ENCODE assay signal across 17 cellular contexts in the genomic region with DNA sequence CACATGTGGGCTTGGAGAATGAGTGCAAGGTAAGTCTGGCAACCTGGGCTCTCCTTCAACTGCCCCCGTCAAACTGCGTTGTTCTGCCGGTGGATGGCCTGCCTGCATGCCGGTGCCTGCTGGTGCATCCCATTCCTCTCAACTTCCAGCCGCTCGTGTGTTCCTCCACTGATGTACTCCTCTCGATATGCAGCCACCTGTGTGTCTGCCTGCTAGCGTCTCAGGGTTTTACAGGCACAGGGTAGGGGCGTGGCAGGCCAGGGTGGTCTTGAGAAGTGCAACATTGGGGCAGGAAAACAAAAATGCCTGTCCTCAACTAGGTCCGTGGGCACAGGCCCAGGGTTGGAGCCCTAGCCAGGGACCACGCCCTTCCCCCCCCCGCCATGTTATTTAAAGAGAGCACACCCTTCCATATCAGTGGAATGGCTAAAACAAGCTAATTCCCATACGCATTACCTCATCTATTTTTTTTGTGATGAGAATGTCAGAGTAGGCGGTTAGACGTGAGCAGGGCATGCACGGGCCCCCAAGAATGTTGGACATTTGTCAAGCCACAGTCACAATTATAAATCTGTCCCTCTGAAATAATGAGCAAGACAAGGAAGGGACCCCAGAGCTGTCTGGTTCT. TPM values are rescaled to one million over a fixed set of nuclear protein-coding genes. Genes with fewer than 3 reads are reported as not detected.
DNase-seq lines count a peak whose midpoint lies in the region; ATAC-seq and TF ChIP-seq lines count a peak whose summit lies in the region.
"Had no signal": no experiment of that assay in that cellular context is flagged by ENCODE, and none has a peak within 500 bp of the region (broad histone marks: within the 10 kb centered on the region; RNA-seq: fewer than 3 reads in every experiment).

No MANE protein-coding gene starts in this region.

- no peak overlapping the region for H2BK120ac ChIP-seq in IMR-90 (ENCODE audit: low read depth, low read length)

- no peak overlapping the region for H3K4me2 ChIP-seq in IMR-90 (ENCODE audit: low read depth, low read length)
- H3K4me2 ChIP-seq: A549 had no signal

- no peaks in the 10 kb centered on the region for H4K20me1 ChIP-seq in IMR-90 (ENCODE audit: insufficient read depth, low read length)

- no peak overlapping the region for H3K18ac ChIP-seq in IMR-90 (ENCODE audit: low read depth, low read length)

- no peak overlapping the region for H2AFZ ChIP-seq in IMR-90 (replicated peaks; ENCODE audit: low read length, poor library complexity)
- H2AFZ ChIP-seq: GM23248 had no signal

- no peak overlapping the region for H3K14ac ChIP-seq in IMR-90 (replicated peaks; ENCODE audit: low read depth, low read length)

- no peak overlapping the region for H4K5ac ChIP-seq in IMR-90 (ENCODE audit: low read depth, low read length)

- no peak overlapping the region for H3K27ac ChIP-seq in IMR-90 (ENCODE audit: insufficient read depth, low read length)
- no peak overlapping the region for H3K27ac ChIP-seq in colonic mucosa
- H3K27ac ChIP-seq: A549, ascending aorta, GM23248, SK-N-MC, upper lobe of right lung had no signal

- H3K9me1 ChIP-seq in IMR-90 (ENCODE audit: insufficient read depth, low read length), result no peaks in the 10 kb centered on the region; the same call in 1 of the 2 replicates

- H3K36me3 ChIP-seq in IMR-90 (ENCODE audit: control insufficient read depth, insufficient read depth, low read length) (no peaks in the 10 kb centered on the region), colonic mucosa (no peaks in the 10 kb centered on the region)
- H3K36me3 ChIP-seq: ascending aorta, upper lobe of right lung had no signal

- intact Hi-C loops in IMR-90 (cut with micrococcal nuclease), result no loop called here
- intact Hi-C loops in colonic mucosa (cut with DNase I), result no loop called here

- H3K4me1 Mint-ChIP-seq in activated CD4-positive, alpha-beta T cell treated with anti-CD3 and anti-CD28 coated beads, Interleukin-2, amount 10 ng/mL, durations not matched to agents 7 days and 5 days, result peaks cover 57% of the 10 kb centered on the region
- H3K4me1 Mint-ChIP-seq in osteocyte (ENCODE audit: unreplicated experiment), result no peaks in the 10 kb centered on the region

- H3K79me1 ChIP-seq in IMR-90 (ENCODE audit: low read depth in 1 of 2, low read length in 2 of 2), result no peaks in the 10 kb centered on the region

- TF ChIP-seq RAD21 in IMR-90 (IDR thresholded peaks at IDR 0.05; ENCODE audit: low read length), result no peak

- POLR2A ChIA-PET in activated CD4-positive, alpha-beta T cell treated with anti-CD3 and anti-CD28 coated beads, Interleukin-2, amount 10 ng/mL, durations not matched to agents 7 days and 5 days (lab: Charles Lee), result no interaction called here
- POLR2A ChIA-PET in IMR-90 (lab: Charles Lee; ENCODE audit: unreplicated experiment), result no interaction called here

- no peak overlapping the region for H3K9ac ChIP-seq in IMR-90 (ENCODE audit: low read depth, low read length)
- no peak overlapping the region for H3K9ac ChIP-seq in colonic mucosa (ENCODE audit: low read depth in 2 of 2, low read length in 2 of 2)
- H3K9ac ChIP-seq: GM23248 had no signal

- H3K4me3 ChIP-seq in IMR-90 (ENCODE audit: insufficient read depth, low read depth, low read length), result no peak overlapping the region
- no peak overlapping the region for H3K4me3 ChIP-seq in colonic mucosa
- H3K4me3 ChIP-seq: A549, ascending aorta, GM23248, SK-N-MC, upper lobe of right lung had no signal

- 100% methylated on average over 3 of the region's 16 CpGs; no CpG with 5 or more reads in 1 of the 2 experiments for WGBS in IMR-90 (ENCODE audit: extremely low coverage in 2 of 2, insufficient read length in 1 of 2), 2 experiments

- no peak for TF ChIP-seq POLR2A in IMR-90 (IDR thresholded peaks at IDR 0.05; ENCODE audit: low read depth, low read length)

- H3K36me3 Mint-ChIP-seq in activated CD4-positive, alpha-beta T cell treated with anti-CD3 and anti-CD28 coated beads, Interleukin-2, amount 10 ng/mL, durations not matched to agents 7 days and 5 days (ENCODE audit: low read depth), result peaks cover 50% of the 10 kb centered on the region
- H3K36me3 Mint-ChIP-seq in osteocyte (ENCODE audit: unreplicated experiment), result no peaks in the 10 kb centered on the region

- H4K8ac ChIP-seq in IMR-90 (ENCODE audit: low read depth in 2 of 2, low read length in 2 of 2), result no peak overlapping the region

- CTCF ChIA-PET in activated CD4-positive, alpha-beta T cell treated with anti-CD3 and anti-CD28 coated beads, Interleukin-2, amount 10 ng/mL, durations not matched to agents 7 days and 5 days (lab: Charles Lee), result interaction anchor here (0.6 kb wide), 2 partner anchors 110 to 118 kb away, joined by 3 read pairs; no protein-coding TSS in a partner anchor
- CTCF ChIA-PET in IMR-90 (lab: Yijun Ruan, JAX), result no interaction called here

- H2BK5ac ChIP-seq in IMR-90 (ENCODE audit: low read depth, low read length, poor library complexity, severe bottlenecking), result no peak overlapping the region

- no peak overlapping the region for H3K4ac ChIP-seq in IMR-90 (ENCODE audit: low read depth, low read length)

- H3K9me3 Mint-ChIP-seq in activated CD4-positive, alpha-beta T cell treated with anti-CD3 and anti-CD28 coated beads, Interleukin-2, amount 10 ng/mL, durations not matched to agents 7 days and 5 days, result peaks cover 32% of the 10 kb centered on the region
- H3K9me3 Mint-ChIP-seq in osteocyte (ENCODE audit: unreplicated experiment), result no peaks in the 10 kb centered on the region

- H2BK20ac ChIP-seq in IMR-90 (ENCODE audit: low read depth, low read length), result no peak overlapping the region

- H3K27me3 ChIP-seq in IMR-90 (ENCODE audit: control insufficient read depth, insufficient read depth, low read length) (no peaks in the 10 kb centered on the region), colonic mucosa (no peaks in the 10 kb centered on the region)
- H3K27me3 ChIP-seq: ascending aorta, upper lobe of right lung had no signal

- H2BK15ac ChIP-seq in IMR-90 (ENCODE audit: low read depth, low read length), result no peak overlapping the region

- H2AK9ac ChIP-seq in IMR-90 (replicated peaks; ENCODE audit: low read depth, low read length, poor library complexity), result peak overlapping the region; percentile 33

- ATAC-seq in IMR-90 (ENCODE audit: low read depth), result no peak
- ATAC-seq in GM21423 (IDR thresholded peaks at IDR 0.05; ENCODE audit: unreplicated experiment), result no peak
- ATAC-seq: upper lobe of right lung had no signal

- H3K9me3 ChIP-seq in IMR-90 (ENCODE audit: control insufficient read depth, insufficient read depth, low read length), result no peaks in the 10 kb centered on the region
- no peaks in the 10 kb centered on the region for H3K9me3 ChIP-seq in colonic mucosa
- H3K9me3 ChIP-seq: A549, ascending aorta, upper lobe of right lung had no signal

- no peak for TF ChIP-seq CTCF in IMR-90 (conservative IDR thresholded peaks at IDR 0.05; ENCODE audit: low read depth, low read length)
- no peak for TF ChIP-seq CTCF in colonic mucosa (IDR thresholded peaks at IDR 0.05)
- TF ChIP-seq CTCF in osteocyte (IDR thresholded peaks at IDR 0.05), result no peak

- no peaks in the 10 kb centered on the region for H3K4me1 ChIP-seq in IMR-90 (ENCODE audit: control insufficient read depth, insufficient read depth, low read length)
- no peaks in the 10 kb centered on the region for H3K4me1 ChIP-seq in colonic mucosa
- H3K4me1 ChIP-seq: A549, ascending aorta had no signal

- H3K27me3 Mint-ChIP-seq in activated CD4-positive, alpha-beta T cell treated with anti-CD3 and anti-CD28 coated beads, Interleukin-2, amount 10 ng/mL, durations not matched to agents 7 days and 5 days, result no peaks in the 10 kb centered on the region
- peaks cover 13% of the 10 kb centered on the region for H3K27me3 Mint-ChIP-seq in osteocyte (ENCODE audit: unreplicated experiment)

- no peak overlapping the region for H3K4me3 Mint-ChIP-seq in activated CD4-positive, alpha-beta T cell treated with anti-CD3 and anti-CD28 coated beads, Interleukin-2, amount 10 ng/mL, durations not matched to agents 7 days and 5 days
- no peak overlapping the region for H3K4me3 Mint-ChIP-seq in osteocyte (ENCODE audit: unreplicated experiment)

- dilution Hi-C loops in IMR-90 (cut with HindIII; ENCODE audit: low sequenced_read_pairs, unreplicated experiment), result no loop called here

- H3K27ac Mint-ChIP-seq in activated CD4-positive, alpha-beta T cell treated with anti-CD3 and anti-CD28 coated beads, Interleukin-2, amount 10 ng/mL, durations not matched to agents 7 days and 5 days, result peak overlapping the region; percentile 81
- H3K27ac Mint-ChIP-seq in osteocyte (ENCODE audit: unreplicated experiment), result no peak overlapping the region

- no TSS peak for BruUV-seq in IMR-90 (replicated peaks; lab: Mats Ljungman, UMichigan)

- H4K91ac ChIP-seq in IMR-90 (ENCODE audit: insufficient read depth, low read depth, low read length), result no peak overlapping the region

- no peak overlapping the region for H3K56ac ChIP-seq in IMR-90 (ENCODE audit: extremely low read depth, insufficient read depth, low read length)

- in situ Hi-C loops in IMR-90 (cut with MboI; ENCODE audit: low sequenced_read_pairs), result loop anchor here (10.0 kb wide), 1 partner anchor 143 kb away; no protein-coding TSS in a partner anchor

- no peak overlapping the region for H2AK5ac ChIP-seq in IMR-90 (ENCODE audit: low read depth, low read length)

- no peak for DNase-seq in activated CD4-positive, alpha-beta T cell treated with anti-CD3 and anti-CD28 coated beads, Interleukin-2, amount 10 ng/mL, durations not matched to agents 7 days and 5 days
- no peak for DNase-seq in activated CD4-positive, alpha-beta T cell treated with anti-CD3 and anti-CD28 coated beads for 4 hours
- DNase-seq in IMR-90 (no peak), colonic mucosa (peak; percentile 29), osteocyte (ENCODE audit: extremely low spot score, unreplicated experiment) (peak; percentile 46), anterior cingulate cortex (lab: John Stamatoyannopoulos, UW) (no peak), activated gamma-delta T cell (lab: John Stamatoyannopoulos, UW) (no peak)
- DNase-seq: EL; GM23248; NCI-H187 treated with DMSO at 0.1 percent for 48 hours; NCI-H510A treated with DMSO at 0.1 percent for 48 hours; stimulated activated CD4-positive, alpha-beta T cell treated with anti-CD3 and anti-CD28 coated beads, Interleukin-4, amount 100 ng/mL, for 24 hours; upper lobe of right lung had no signal

- H3K23ac ChIP-seq in IMR-90 (ENCODE audit: low read depth, low read length), result no peak overlapping the region

RNA-seq across cellular contexts. Expression of a gene that starts 33.2 kb away (rescaled TPM):
- 10 to 100 TPM in 1 of 2 experiments, 1 to 10 TPM in 1; 9.1 to 14.3 TPM for total RNA-seq in activated CD4-positive, alpha-beta T cell treated with anti-CD3 and anti-CD28 coated beads, Interleukin-2, amount 10 ng/mL, durations not matched to agents 7 days and 5 days
- total RNA-seq in IMR-90 (2012; rRNA removed), result 37.1 and 60.3 TPM in 2 replicates
- 78.7 and 91.1 TPM in 2 replicates for polyA plus RNA-seq in IMR-90 (2012; rRNA removed)
- 74.7 and 123 TPM in 2 replicates for polyA plus RNA-seq in IMR-90 (2012; cell fraction: cytosol; rRNA removed)
- 93.6 and 162 TPM in 2 replicates for polyA plus RNA-seq in IMR-90 (2012; cell fraction: nucleus; rRNA removed; ENCODE audit: low replicate concordance)
- 100 to 1,000 TPM; 139 to 285 TPM for total RNA-seq in colonic mucosa
- total RNA-seq in osteocyte, result 90.2 and 93.1 TPM in 2 replicates

RNA-seq across cellular contexts. Expression of a gene that starts 35.0 kb away (rescaled TPM):
- 10 to 100 TPM; 40.2 to 49.4 TPM for total RNA-seq in activated CD4-positive, alpha-beta T cell treated with anti-CD3 and anti-CD28 coated beads, Interleukin-2, amount 10 ng/mL, durations not matched to agents 7 days and 5 days
- total RNA-seq in IMR-90 (2012; rRNA removed) (2.3 and 2.5 TPM in 2 replicates), colonic mucosa (1 to 10 TPM; 5.5 to 6.5 TPM), osteocyte (0.34 and 0.48 TPM in 2 replicates)
- polyA plus RNA-seq in IMR-90 (2012; rRNA removed), result 2.2 and 2.3 TPM in 2 replicates
- 1.1 and 1.5 TPM in 2 replicates for polyA plus RNA-seq in IMR-90 (2012; cell fraction: cytosol; rRNA removed)
- polyA plus RNA-seq in IMR-90 (2012; cell fraction: nucleus; rRNA removed; ENCODE audit: low replicate concordance), result 1.1 and 3.5 TPM in 2 replicates

Comparison
In these comparisons a context has a peak if more than half of its experiments do, and no peak if none do; other contexts are left out.
1. DNase-seq: peak in colonic mucosa (single experiment) and osteocyte (single experiment); none in activated CD4-positive, alpha-beta T cell treated with anti-CD3 and anti-CD28 coated beads, Interleukin-2, amount 10 ng/mL, durations not matched to agents 7 days and 5 days (single experiment), activated CD4-positive, alpha-beta T cell treated with anti-CD3 and anti-CD28 coated beads for 4 hours (0 of 2), IMR-90 (single experiment), anterior cingulate cortex (0 of 58) and activated gamma-delta T cell (single experiment).
2. RNA of a gene that starts 35.0 kb away (total RNA-seq): 40.2 to 49.4 TPM in activated CD4-positive, alpha-beta T cell treated with anti-CD3 and anti-CD28 coated beads, Interleukin-2, amount 10 ng/mL, durations not matched to agents 7 days and 5 days; 5.5 to 6.5 TPM in colonic mucosa, 2.3 to 2.5 TPM in IMR-90 and 0.34 to 0.48 TPM in osteocyte; every median in the first group is over 4 times any median in the second.